In the genomic region with DNA sequence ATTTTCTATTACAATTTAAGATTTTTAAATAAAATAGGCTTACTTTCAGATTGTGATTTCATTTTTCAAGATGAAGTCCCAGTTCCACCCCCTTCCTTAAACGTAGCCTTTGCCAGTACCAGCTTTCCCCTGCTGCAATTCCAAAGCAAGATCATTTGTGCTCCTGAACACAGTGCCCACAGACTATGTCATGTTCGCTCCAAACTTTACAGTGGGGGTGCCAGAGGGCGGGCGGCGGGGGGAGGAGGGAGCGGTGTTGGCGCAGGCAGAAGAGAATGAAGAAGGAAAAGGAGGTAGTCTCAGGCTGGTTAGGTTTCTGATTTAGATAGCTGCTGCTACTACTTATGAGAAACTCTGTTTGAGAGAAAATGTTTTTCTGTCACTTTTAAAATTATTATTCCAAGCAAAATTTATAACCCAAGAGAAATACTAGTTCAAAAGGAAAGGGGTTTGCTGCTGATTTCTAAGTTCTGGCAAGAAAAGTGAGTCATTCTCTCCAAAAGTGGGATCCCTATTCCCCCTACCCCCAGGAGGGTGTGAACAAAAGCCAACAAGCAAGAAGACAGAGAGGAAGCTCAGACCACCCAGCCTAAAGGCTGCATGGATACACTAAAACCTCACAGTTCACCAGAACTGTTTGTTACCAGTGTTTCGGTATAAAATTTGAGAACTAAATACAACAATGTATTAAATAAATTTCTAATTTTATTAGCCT, we compare ENCODE assay signal across 1 cellular context.
TF ChIP-seq lines count a peak whose summit lies in the region.

No MANE protein-coding gene starts in this region.

TF ChIP-seq in SK-N-SH treated with all-trans-retinoic acid at 6 μM for 48 hours, 23 proteins besides CTCF, POLR2A, EP300 and RAD21 (continued from another document):
- TF ChIP-seq, protein P1, sequence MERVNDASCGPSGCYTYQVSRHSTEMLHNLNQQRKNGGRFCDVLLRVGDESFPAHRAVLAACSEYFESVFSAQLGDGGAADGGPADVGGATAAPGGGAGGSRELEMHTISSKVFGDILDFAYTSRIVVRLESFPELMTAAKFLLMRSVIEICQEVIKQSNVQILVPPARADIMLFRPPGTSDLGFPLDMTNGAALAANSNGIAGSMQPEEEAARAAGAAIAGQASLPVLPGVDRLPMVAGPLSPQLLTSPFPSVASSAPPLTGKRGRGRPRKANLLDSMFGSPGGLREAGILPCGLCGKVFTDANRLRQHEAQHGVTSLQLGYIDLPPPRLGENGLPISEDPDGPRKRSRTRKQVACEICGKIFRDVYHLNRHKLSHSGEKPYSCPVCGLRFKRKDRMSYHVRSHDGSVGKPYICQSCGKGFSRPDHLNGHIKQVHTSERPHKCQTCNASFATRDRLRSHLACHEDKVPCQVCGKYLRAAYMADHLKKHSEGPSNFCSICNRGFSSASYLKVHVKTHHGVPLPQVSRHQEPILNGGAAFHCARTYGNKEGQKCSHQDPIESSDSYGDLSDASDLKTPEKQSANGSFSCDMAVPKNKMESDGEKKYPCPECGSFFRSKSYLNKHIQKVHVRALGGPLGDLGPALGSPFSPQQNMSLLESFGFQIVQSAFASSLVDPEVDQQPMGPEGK (CRISPR knock-in tag; IDR thresholded peaks at IDR 0.05; ENCODE audit: borderline replicate concordance), result no peak
- TF ChIP-seq RARB (CRISPR knock-in tag; IDR thresholded peaks at IDR 0.05), result no peak
- no peak for TF ChIP-seq GLIS3 (CRISPR knock-in tag; IDR thresholded peaks at IDR 0.05)
- TF ChIP-seq BACH2 (CRISPR knock-in tag; IDR thresholded peaks at IDR 0.05; ENCODE audit: borderline replicate concordance), result no peak
- TF ChIP-seq ZNF8 (CRISPR knock-in tag; IDR thresholded peaks at IDR 0.05), result no peak
- TF ChIP-seq, protein P2, sequence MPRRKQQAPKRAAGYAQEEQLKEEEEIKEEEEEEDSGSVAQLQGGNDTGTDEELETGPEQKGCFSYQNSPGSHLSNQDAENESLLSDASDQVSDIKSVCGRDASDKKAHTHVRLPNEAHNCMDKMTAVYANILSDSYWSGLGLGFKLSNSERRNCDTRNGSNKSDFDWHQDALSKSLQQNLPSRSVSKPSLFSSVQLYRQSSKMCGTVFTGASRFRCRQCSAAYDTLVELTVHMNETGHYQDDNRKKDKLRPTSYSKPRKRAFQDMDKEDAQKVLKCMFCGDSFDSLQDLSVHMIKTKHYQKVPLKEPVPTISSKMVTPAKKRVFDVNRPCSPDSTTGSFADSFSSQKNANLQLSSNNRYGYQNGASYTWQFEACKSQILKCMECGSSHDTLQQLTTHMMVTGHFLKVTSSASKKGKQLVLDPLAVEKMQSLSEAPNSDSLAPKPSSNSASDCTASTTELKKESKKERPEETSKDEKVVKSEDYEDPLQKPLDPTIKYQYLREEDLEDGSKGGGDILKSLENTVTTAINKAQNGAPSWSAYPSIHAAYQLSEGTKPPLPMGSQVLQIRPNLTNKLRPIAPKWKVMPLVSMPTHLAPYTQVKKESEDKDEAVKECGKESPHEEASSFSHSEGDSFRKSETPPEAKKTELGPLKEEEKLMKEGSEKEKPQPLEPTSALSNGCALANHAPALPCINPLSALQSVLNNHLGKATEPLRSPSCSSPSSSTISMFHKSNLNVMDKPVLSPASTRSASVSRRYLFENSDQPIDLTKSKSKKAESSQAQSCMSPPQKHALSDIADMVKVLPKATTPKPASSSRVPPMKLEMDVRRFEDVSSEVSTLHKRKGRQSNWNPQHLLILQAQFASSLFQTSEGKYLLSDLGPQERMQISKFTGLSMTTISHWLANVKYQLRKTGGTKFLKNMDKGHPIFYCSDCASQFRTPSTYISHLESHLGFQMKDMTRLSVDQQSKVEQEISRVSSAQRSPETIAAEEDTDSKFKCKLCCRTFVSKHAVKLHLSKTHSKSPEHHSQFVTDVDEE (CRISPR knock-in tag; IDR thresholded peaks at IDR 0.05), result no peak
- TF ChIP-seq ESRRG (CRISPR knock-in tag; IDR thresholded peaks at IDR 0.05), result no peak
